ENCODE assay signal across 8 cellular contexts in genomic region chr4:129641179-129641578, GRCh38.
A peak's percentile ranks its signal among the peaks of the same experiment; 100 is the strongest.
DNase-seq lines count a peak whose midpoint lies in the region; ATAC-seq and TF ChIP-seq lines count a peak whose summit lies in the region.

No MANE protein-coding gene starts in this region.

- H3K4ac ChIP-seq in IMR-90 (ENCODE audit: low read depth, low read length): no peak overlapping the region

- H4K5ac ChIP-seq in IMR-90 (ENCODE audit: low read depth, low read length): no peak overlapping the region

- no peak overlapping the region for H4K8ac ChIP-seq in IMR-90 (ENCODE audit: low read depth in 2 of 2, low read length in 2 of 2)

- POLR2A ChIA-PET in IMR-90 (lab: Charles Lee; ENCODE audit: unreplicated experiment): no interaction called here

- H4K20me1 ChIP-seq in IMR-90 (ENCODE audit: insufficient read depth, low read length): no peaks in the 10 kb centered on the region
- H4K20me1 ChIP-seq in mammary epithelial cell (ENCODE audit: insufficient read depth, low read length): no peaks in the 10 kb centered on the region

- TF ChIP-seq CTCF in IMR-90 (conservative IDR thresholded peaks at IDR 0.05; ENCODE audit: low read depth, low read length): peak; percentile 62
- peak; percentile 79 for TF ChIP-seq CTCF in mammary epithelial cell (conservative IDR thresholded peaks at IDR 0.05 in 1 of 2, IDR thresholded peaks at IDR 0.05 in 1 of 2; ENCODE audit: extremely low read depth in 1 of 2, insufficient read depth in 1 of 2, low read depth in 1 of 2, low read length in 2 of 2)

- H3K79me2 ChIP-seq in mammary epithelial cell (ENCODE audit: insufficient read depth, low read length): no peaks in the 10 kb centered on the region

- no peak overlapping the region for H3K27ac ChIP-seq in IMR-90 (ENCODE audit: insufficient read depth, low read length)
- H3K27ac ChIP-seq in mammary epithelial cell (ENCODE audit: insufficient read depth, low read depth, low read length): no peak overlapping the region

- no peak overlapping the region for H2BK5ac ChIP-seq in IMR-90 (ENCODE audit: low read depth, low read length, poor library complexity, severe bottlenecking)

- intact Hi-C loops in IMR-90 (cut with micrococcal nuclease) (loop anchor here (1.0 kb wide), 1 partner anchor 279 kb away; no protein-coding TSS in a partner anchor), mammary epithelial cell (cut with micrococcal nuclease) (loop anchor here (1.0 to 2.0 kb wide), 3 partner anchors 114 to 297 kb away; no protein-coding TSS in a partner anchor)

- H2BK15ac ChIP-seq in IMR-90 (ENCODE audit: low read depth, low read length): no peak overlapping the region

- no peak overlapping the region for H3K9ac ChIP-seq in IMR-90 (ENCODE audit: low read depth, low read length)
- H3K9ac ChIP-seq in mammary epithelial cell (ENCODE audit: insufficient read depth, low read length): no peak overlapping the region

- no peaks in the 10 kb centered on the region for H3K27me3 ChIP-seq in IMR-90 (ENCODE audit: control insufficient read depth, insufficient read depth, low read length)
- H3K27me3 ChIP-seq in mammary epithelial cell (ENCODE audit: insufficient read depth, low read length): peaks cover 2% of the 10 kb centered on the region

- CTCF ChIA-PET in IMR-90 (lab: Yijun Ruan, JAX): interaction anchor here (1.3 to 1.4 kb wide), 3 partner anchors 10 to 279 kb away, joined by 3 to 7 read pairs (median 6); no protein-coding TSS in a partner anchor
- CTCF ChIA-PET in mammary epithelial cell (lab: Charles Lee; ENCODE audit: low non-redundant PET): interaction anchor here (1.4 kb wide), 1 partner anchor 279 kb away, joined by 9 read pairs; no protein-coding TSS in a partner anchor

- no peaks in the 10 kb centered on the region for H3K36me3 ChIP-seq in IMR-90 (ENCODE audit: control insufficient read depth, insufficient read depth, low read length)
- no peaks in the 10 kb centered on the region for H3K36me3 ChIP-seq in mammary epithelial cell (ENCODE audit: insufficient read depth, low read length)

- H2BK120ac ChIP-seq in IMR-90 (ENCODE audit: low read depth, low read length): no peak overlapping the region

- H3K56ac ChIP-seq in IMR-90 (ENCODE audit: extremely low read depth, insufficient read depth, low read length): no peak overlapping the region

- no peaks in the 10 kb centered on the region for H3K9me1 ChIP-seq in IMR-90 (ENCODE audit: insufficient read depth, low read length)

- H3K18ac ChIP-seq in IMR-90 (ENCODE audit: low read depth, low read length): no peak overlapping the region

- H3K4me3 ChIP-seq in IMR-90 (ENCODE audit: insufficient read depth, low read depth, low read length) (no peak overlapping the region), mammary epithelial cell (replicated peaks in 1 of 3; ENCODE audit: insufficient read depth in 1 of 3, low read depth in 2 of 3, low read length in 3 of 3) (no peak overlapping the region)

- no peak overlapping the region for H3K23ac ChIP-seq in IMR-90 (ENCODE audit: low read depth, low read length)

- BruUV-seq in IMR-90 (replicated peaks; lab: Mats Ljungman, UMichigan) (no TSS peak), mammary epithelial cell (replicated peaks; lab: Mats Ljungman, UMichigan) (no TSS peak)

- no peaks in the 10 kb centered on the region; the same call in 1 of the 2 replicates for H3K9me3 ChIP-seq in IMR-90 (ENCODE audit: control insufficient read depth, insufficient read depth, low read length)
- no peaks in the 10 kb centered on the region for H3K9me3 ChIP-seq in mammary epithelial cell (replicated peaks; ENCODE audit: insufficient read depth, low read length)

- DNase-seq in GF-D8 (lab: John Stamatoyannopoulos, UW) (peak; percentile 42), IMR-90 (peak; percentile 22), SKM-1 treated with dmso at 0.1 percent for 144 hours (lab: John Stamatoyannopoulos, UW; ENCODE audit: unreplicated experiment) (peak; percentile 43), mammary epithelial cell (peak; percentile 29), left lobe of liver (ENCODE audit: low spot score) (peak; percentile 55)
- peak; percentile 1 for DNase-seq in stimulated activated CD8-positive, alpha-beta memory T cell treated with anti-CD3 and anti-CD28 coated beads, Interleukin-15, amount 100 ng/mL, for 24 hours (ENCODE audit: low read depth)

- no peak for TF ChIP-seq POLR2A in IMR-90 (IDR thresholded peaks at IDR 0.05; ENCODE audit: low read depth, low read length)

- in situ Hi-C loops in IMR-90 (cut with MboI; ENCODE audit: low sequenced_read_pairs): no loop called here
- in situ Hi-C loops in mammary epithelial cell (cut with MboI; ENCODE audit: low sequenced_read_pairs in 2 of 2): loop anchor here (5.0 to 10.0 kb wide), 2 partner anchors 276 to 279 kb away; no protein-coding TSS in a partner anchor

- no CpG with 5 or more reads among the region's 5 CpGs for WGBS in IMR-90 (ENCODE audit: extremely low coverage in 2 of 2, insufficient read length in 1 of 2), 2 experiments
- 17% methylated on average over 5 of the region's 5 CpGs for WGBS in mammary epithelial cell (ENCODE audit: low coverage, missing lambda C conversion rate)

- H3K79me1 ChIP-seq in IMR-90 (ENCODE audit: low read depth in 1 of 2, low read length in 2 of 2): no peaks in the 10 kb centered on the region

- dilution Hi-C loops in IMR-90 (cut with HindIII; ENCODE audit: low sequenced_read_pairs, unreplicated experiment): no loop called here
- dilution Hi-C loops in mammary epithelial cell (cut with HindIII; ENCODE audit: low sequenced_read_pairs): loop anchor here (25.0 kb wide), 1 partner anchor 279 kb away; no protein-coding TSS in a partner anchor

- no peak overlapping the region for H4K91ac ChIP-seq in IMR-90 (ENCODE audit: insufficient read depth, low read depth, low read length)

- H2AFZ ChIP-seq in IMR-90 (replicated peaks; ENCODE audit: low read length, poor library complexity): no peak overlapping the region
- no peak overlapping the region for H2AFZ ChIP-seq in mammary epithelial cell (ENCODE audit: low read depth, low read length)

- peak; percentile 42 for TF ChIP-seq RAD21 in IMR-90 (IDR thresholded peaks at IDR 0.05; ENCODE audit: low read length)

- H3K4me2 ChIP-seq in IMR-90 (ENCODE audit: low read depth, low read length) (no peak overlapping the region), mammary epithelial cell (ENCODE audit: insufficient read depth, low read depth, low read length) (no peak overlapping the region)

- no peak overlapping the region for H3K14ac ChIP-seq in IMR-90 (replicated peaks; ENCODE audit: low read depth, low read length)

- no peaks in the 10 kb centered on the region for H3K4me1 ChIP-seq in IMR-90 (ENCODE audit: control insufficient read depth, insufficient read depth, low read length)
- H3K4me1 ChIP-seq in mammary epithelial cell (ENCODE audit: insufficient read depth, low read length): no peaks in the 10 kb centered on the region

- H2AK9ac ChIP-seq in IMR-90 (replicated peaks; ENCODE audit: low read depth, low read length, poor library complexity): no peak overlapping the region

- ATAC-seq in GM21515 (IDR thresholded peaks at IDR 0.05; ENCODE audit: unreplicated experiment): peak; percentile 87
- ATAC-seq in IMR-90 (ENCODE audit: low read depth): no peak
- peak; percentile 91 for ATAC-seq in left lobe of liver
- ATAC-seq in GM21737 (IDR thresholded peaks at IDR 0.05; ENCODE audit: unreplicated experiment): no peak

- no peak overlapping the region for H2BK20ac ChIP-seq in IMR-90 (ENCODE audit: low read depth, low read length)

- no peak overlapping the region for H2AK5ac ChIP-seq in IMR-90 (ENCODE audit: low read depth, low read length)

TF ChIP-seq in IMR-90, 13 proteins besides CTCF, POLR2A, EP300 and RAD21:
- TF ChIP-seq SMC3 (IDR thresholded peaks at IDR 0.05; ENCODE audit: low read depth, low read length) (peak; percentile 48; the same call in 1 of the 2 replicates), USF2 (IDR thresholded peaks at IDR 0.05; ENCODE audit: low read depth, low read length) (no peak)
TF ChIP-seq in IMR-90: peak in this region for 1.

Comparison
In these comparisons a context has a peak if more than half of its experiments do, and no peak if none do; other contexts are left out.
1. DNase-seq: peak in every context shown above with its lines; median percentile 55 in left lobe of liver; 43 in SKM-1 treated with dmso at 0.1 percent for 144 hours; 42 in GF-D8; 29 in mammary epithelial cell; 22 in IMR-90; 1 in stimulated activated CD8-positive, alpha-beta memory T cell treated with anti-CD3 and anti-CD28 coated beads, Interleukin-15, amount 100 ng/mL, for 24 hours.
2. ATAC-seq: peak in GM21515 (single experiment) and left lobe of liver (single experiment); none in IMR-90 (single experiment) and GM21737 (single experiment).